ENCODE assay signal across 12 cellular contexts in the genomic region with DNA sequence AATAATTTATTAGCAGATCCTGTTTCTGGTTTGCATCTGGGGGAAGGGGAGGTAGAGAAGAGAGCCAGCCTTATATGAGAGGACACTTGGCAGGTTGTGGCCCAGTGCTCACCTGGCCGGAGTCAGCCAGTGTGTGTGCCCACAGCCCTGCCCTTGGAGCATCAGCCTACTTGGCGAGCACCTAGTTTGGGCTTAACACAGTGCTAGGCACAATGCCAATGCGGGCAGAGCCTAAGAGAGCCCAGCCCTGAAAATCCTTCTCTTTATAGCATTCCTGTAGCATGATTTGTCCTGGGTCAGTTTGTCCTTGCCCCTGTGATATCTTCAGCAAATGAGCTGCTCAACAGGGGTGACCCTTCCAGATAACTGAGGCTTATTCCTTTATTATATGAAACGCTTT.
DNase-seq lines count a peak whose midpoint lies in the region; ATAC-seq and TF ChIP-seq lines count a peak whose summit lies in the region.
"Had no signal": no experiment of that assay in that cellular context is flagged by ENCODE, and none has a peak within 500 bp of the region (broad histone marks: within the 10 kb centered on the region; RNA-seq: fewer than 3 reads in every experiment).

No MANE protein-coding gene starts in this region.

- intact Hi-C loops in gastrocnemius medialis (cut with DNase I; ENCODE audit: low total_unique reads): no loop called here

- no peaks in the 10 kb centered on the region for H3K27me3 Mint-ChIP-seq in GM23338 (ENCODE audit: insufficient read depth, low read depth, poor library complexity)

- no peak overlapping the region for H3K4me3 Mint-ChIP-seq in GM23338
- H3K4me3 Mint-ChIP-seq: activated T-cell treated with anti-CD3 and anti-CD28 coated beads, Interleukin-2, amount 50 U/mL, for 4 hours had no signal

- TF ChIP-seq POLR2A in gastrocnemius medialis (IDR thresholded peaks at IDR 0.05): no peak

- H3K4me2 ChIP-seq in GM23338: no peak overlapping the region

- H3K36me3 ChIP-seq in SK-N-MC (ENCODE audit: insufficient read depth, low read length) (no peaks in the 10 kb centered on the region), gastrocnemius medialis (no peaks in the 10 kb centered on the region), GM23338 (ENCODE audit: insufficient read depth) (no peaks in the 10 kb centered on the region)
- H3K36me3 ChIP-seq: WERI-Rb-1 had no signal

- ATAC-seq in gastrocnemius medialis (no peak), HG02981 (IDR thresholded peaks at IDR 0.05; ENCODE audit: unreplicated experiment) (no peak), GM23338 (no peak)
- ATAC-seq: activated T-cell treated with anti-CD3 and anti-CD28 coated beads, Interleukin-2, amount 50 U/mL, for 4 hours had no signal

- in situ Hi-C loops in gastrocnemius medialis (cut with MboI; ENCODE audit: low sequenced_read_pairs in 4 of 4): no loop called here

- H3K9me3 ChIP-seq in SK-N-MC (ENCODE audit: low read depth, low read length) (no peaks in the 10 kb centered on the region), gastrocnemius medialis (no peaks in the 10 kb centered on the region)
- H3K9me3 ChIP-seq: BLaER1 treated with 17β-estradiol and CSF1 and Interleukin-3, amounts not matched to agents 10 nM and 100 nM had no signal

- H3K27me3 ChIP-seq in gastrocnemius medialis: no peaks in the 10 kb centered on the region
- no peaks in the 10 kb centered on the region for H3K27me3 ChIP-seq in GM23338 (ENCODE audit: insufficient read depth)
- H3K27me3 ChIP-seq: BLaER1 treated with 17β-estradiol and CSF1 and Interleukin-3, amounts not matched to agents 10 nM and 100 nM had no signal

- peak overlapping the region; percentile 60 for H3K27ac ChIP-seq in C4-2B
- peak overlapping the region; percentile 87 for H3K27ac ChIP-seq in SK-N-MC
- peak overlapping the region in 3 of 4 donors; percentile 28 to 61 (median 54) for H3K27ac ChIP-seq in gastrocnemius medialis
- no peak overlapping the region for H3K27ac ChIP-seq in GM23338 (ENCODE audit: low read depth)
- H3K27ac ChIP-seq: WERI-Rb-1 had no signal

- no peak overlapping the region for H3K9ac ChIP-seq in SK-N-MC (ENCODE audit: insufficient read length)
- H3K9ac ChIP-seq: BLaER1 treated with 17β-estradiol and CSF1 and Interleukin-3, amounts not matched to agents 10 nM and 100 nM had no signal

- H3K4me3 ChIP-seq in SK-N-MC: peak overlapping the region; percentile 14; the same call in 1 of the 2 replicates
- no peak overlapping the region for H3K4me3 ChIP-seq in fibroblast of pulmonary artery (replicated peaks; ENCODE audit: low read depth, low read length)
- no peak overlapping the region for H3K4me3 ChIP-seq in gastrocnemius medialis
- H3K4me3 ChIP-seq in GM23338: no peak overlapping the region
- H3K4me3 ChIP-seq: BLaER1 treated with 17β-estradiol and CSF1 and Interleukin-3, amounts not matched to agents 10 nM and 100 nM had no signal

- no peaks in the 10 kb centered on the region for H3K36me3 Mint-ChIP-seq in GM23338 (ENCODE audit: low read depth)

- peaks cover 5% of the 10 kb centered on the region; the same call in 1 of the 2 replicates for H3K9me2 ChIP-seq in GM23338 (ENCODE audit: insufficient read depth)

- H3K4me1 ChIP-seq in gastrocnemius medialis (peaks cover 32 to 53% of the 10 kb centered on the region in 2 donors), GM23338 (ENCODE audit: insufficient read depth) (peaks cover 7% of the 10 kb centered on the region; the same call in 1 of the 2 replicates)

- H2AFZ ChIP-seq in GM23338: no peak overlapping the region

- no peaks in the 10 kb centered on the region for H3F3A ChIP-seq in GM23338 (replicated peaks; ENCODE audit: low read depth)

- H4K20me1 ChIP-seq in GM23338 (replicated peaks; ENCODE audit: insufficient read depth): no peaks in the 10 kb centered on the region
- H4K20me1 ChIP-seq: BLaER1 treated with 17β-estradiol and CSF1 and Interleukin-3, amounts not matched to agents 10 nM and 100 nM had no signal

- no peak overlapping the region for H3K27ac Mint-ChIP-seq in GM23338

- no peaks in the 10 kb centered on the region for H3K9me3 Mint-ChIP-seq in GM23338
- H3K9me3 Mint-ChIP-seq: activated T-cell treated with anti-CD3 and anti-CD28 coated beads, Interleukin-2, amount 50 U/mL, for 4 hours had no signal

- H3K4me1 Mint-ChIP-seq in GM23338: peaks cover 38% of the 10 kb centered on the region

- peaks cover 22% of the 10 kb centered on the region; the same call in 1 of the 2 replicates for H3K79me2 ChIP-seq in GM23338 (replicated peaks; ENCODE audit: insufficient read depth)

- no peak for TF ChIP-seq CTCF in C4-2B (conservative IDR thresholded peaks at IDR 0.05)
- no peak for TF ChIP-seq CTCF in fibroblast of pulmonary artery (IDR thresholded peaks at IDR 0.05; ENCODE audit: low read length, missing control alignments)
- no peak for TF ChIP-seq CTCF in gastrocnemius medialis (IDR thresholded peaks at IDR 0.05 in 4 of 5, conservative IDR thresholded peaks at IDR 0.05 in 1 of 5)
- TF ChIP-seq CTCF in GM23338 (conservative IDR thresholded peaks at IDR 0.05; ENCODE audit: low read depth in 2 of 2): no peak

- DNase-seq in SK-N-MC (ENCODE audit: low read depth, low spot score) (no peak), fibroblast of pulmonary artery (ENCODE audit: low read depth) (peak; percentile 44), gastrocnemius medialis (no peak), foreskin melanocyte (no peak), GM23338 (ENCODE audit: low spot score) (no peak), SHP77 treated with DMSO at 0.1 percent for 48 hours (lab: John Stamatoyannopoulos, UW) (no peak)
- DNase-seq: activated T-cell treated with anti-CD3 and anti-CD28 coated beads, Interleukin-2, amount 50 U/mL, for 4 hours; KBM-7; WERI-Rb-1 had no signal

TF ChIP-seq in GM23338, 12 proteins besides CTCF, POLR2A, EP300 and RAD21:
- TF ChIP-seq ZNF331 (CRISPR knock-in tag; IDR thresholded peaks at IDR 0.05; ENCODE audit: low read depth): no peak
- no peak for TF ChIP-seq POLR2AphosphoS5 (IDR thresholded peaks at IDR 0.05; ENCODE audit: low read depth)
- no peak for TF ChIP-seq ZNF114 (CRISPR knock-in tag; IDR thresholded peaks at IDR 0.05)
- TF ChIP-seq EZH2 (IDR thresholded peaks at IDR 0.05; ENCODE audit: low read depth, unreplicated experiment): no peak
- no peak for TF ChIP-seq CREB1 (CRISPR knock-in tag; IDR thresholded peaks at IDR 0.05; ENCODE audit: low read depth)
- TF ChIP-seq, protein P1, sequence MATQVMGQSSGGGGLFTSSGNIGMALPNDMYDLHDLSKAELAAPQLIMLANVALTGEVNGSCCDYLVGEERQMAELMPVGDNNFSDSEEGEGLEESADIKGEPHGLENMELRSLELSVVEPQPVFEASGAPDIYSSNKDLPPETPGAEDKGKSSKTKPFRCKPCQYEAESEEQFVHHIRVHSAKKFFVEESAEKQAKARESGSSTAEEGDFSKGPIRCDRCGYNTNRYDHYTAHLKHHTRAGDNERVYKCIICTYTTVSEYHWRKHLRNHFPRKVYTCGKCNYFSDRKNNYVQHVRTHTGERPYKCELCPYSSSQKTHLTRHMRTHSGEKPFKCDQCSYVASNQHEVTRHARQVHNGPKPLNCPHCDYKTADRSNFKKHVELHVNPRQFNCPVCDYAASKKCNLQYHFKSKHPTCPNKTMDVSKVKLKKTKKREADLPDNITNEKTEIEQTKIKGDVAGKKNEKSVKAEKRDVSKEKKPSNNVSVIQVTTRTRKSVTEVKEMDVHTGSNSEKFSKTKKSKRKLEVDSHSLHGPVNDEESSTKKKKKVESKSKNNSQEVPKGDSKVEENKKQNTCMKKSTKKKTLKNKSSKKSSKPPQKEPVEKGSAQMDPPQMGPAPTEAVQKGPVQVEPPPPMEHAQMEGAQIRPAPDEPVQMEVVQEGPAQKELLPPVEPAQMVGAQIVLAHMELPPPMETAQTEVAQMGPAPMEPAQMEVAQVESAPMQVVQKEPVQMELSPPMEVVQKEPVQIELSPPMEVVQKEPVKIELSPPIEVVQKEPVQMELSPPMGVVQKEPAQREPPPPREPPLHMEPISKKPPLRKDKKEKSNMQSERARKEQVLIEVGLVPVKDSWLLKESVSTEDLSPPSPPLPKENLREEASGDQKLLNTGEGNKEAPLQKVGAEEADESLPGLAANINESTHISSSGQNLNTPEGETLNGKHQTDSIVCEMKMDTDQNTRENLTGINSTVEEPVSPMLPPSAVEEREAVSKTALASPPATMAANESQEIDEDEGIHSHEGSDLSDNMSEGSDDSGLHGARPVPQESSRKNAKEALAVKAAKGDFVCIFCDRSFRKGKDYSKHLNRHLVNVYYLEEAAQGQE (IDR thresholded peaks at IDR 0.05; ENCODE audit: unreplicated experiment): no peak
- TF ChIP-seq, protein P2, sequence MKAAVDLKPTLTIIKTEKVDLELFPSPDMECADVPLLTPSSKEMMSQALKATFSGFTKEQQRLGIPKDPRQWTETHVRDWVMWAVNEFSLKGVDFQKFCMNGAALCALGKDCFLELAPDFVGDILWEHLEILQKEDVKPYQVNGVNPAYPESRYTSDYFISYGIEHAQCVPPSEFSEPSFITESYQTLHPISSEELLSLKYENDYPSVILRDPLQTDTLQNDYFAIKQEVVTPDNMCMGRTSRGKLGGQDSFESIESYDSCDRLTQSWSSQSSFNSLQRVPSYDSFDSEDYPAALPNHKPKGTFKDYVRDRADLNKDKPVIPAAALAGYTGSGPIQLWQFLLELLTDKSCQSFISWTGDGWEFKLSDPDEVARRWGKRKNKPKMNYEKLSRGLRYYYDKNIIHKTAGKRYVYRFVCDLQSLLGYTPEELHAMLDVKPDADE (IDR thresholded peaks at IDR 0.05): no peak
